ENCODE assay signal across 1 cellular context in the genomic region with DNA sequence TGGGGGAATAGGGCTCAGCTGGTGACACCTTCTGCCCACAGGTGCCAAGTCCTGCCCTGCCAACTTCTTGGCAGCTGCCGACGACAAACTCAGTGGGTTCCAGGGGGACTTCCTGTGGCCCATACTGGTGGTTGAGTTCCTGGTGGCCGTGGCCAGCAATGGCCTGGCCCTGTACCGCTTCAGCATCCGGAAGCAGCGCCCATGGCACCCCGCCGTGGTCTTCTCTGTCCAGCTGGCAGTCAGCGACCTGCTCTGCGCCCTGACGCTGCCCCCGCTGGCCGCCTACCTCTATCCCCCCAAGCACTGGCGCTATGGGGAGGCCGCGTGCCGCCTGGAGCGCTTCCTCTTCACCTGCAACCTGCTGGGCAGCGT.
TF ChIP-seq lines count a peak whose summit lies in the region.

No MANE protein-coding gene starts in this region.

TF ChIP-seq in IMR-90, 13 proteins besides CTCF, POLR2A, EP300 and RAD21 (continued from another document):
- TF ChIP-seq, protein P1, sequence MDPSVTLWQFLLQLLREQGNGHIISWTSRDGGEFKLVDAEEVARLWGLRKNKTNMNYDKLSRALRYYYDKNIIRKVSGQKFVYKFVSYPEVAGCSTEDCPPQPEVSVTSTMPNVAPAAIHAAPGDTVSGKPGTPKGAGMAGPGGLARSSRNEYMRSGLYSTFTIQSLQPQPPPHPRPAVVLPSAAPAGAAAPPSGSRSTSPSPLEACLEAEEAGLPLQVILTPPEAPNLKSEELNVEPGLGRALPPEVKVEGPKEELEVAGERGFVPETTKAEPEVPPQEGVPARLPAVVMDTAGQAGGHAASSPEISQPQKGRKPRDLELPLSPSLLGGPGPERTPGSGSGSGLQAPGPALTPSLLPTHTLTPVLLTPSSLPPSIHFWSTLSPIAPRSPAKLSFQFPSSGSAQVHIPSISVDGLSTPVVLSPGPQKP (IDR thresholded peaks at IDR 0.05; ENCODE audit: borderline replicate concordance, low read depth, low read length): no peak
- TF ChIP-seq CHD1 (IDR thresholded peaks at IDR 0.05; ENCODE audit: low read depth, low read length): no peak
- no peak for TF ChIP-seq NFE2L2 (IDR thresholded peaks at IDR 0.05; ENCODE audit: low read depth, low read length)
- TF ChIP-seq FOS (IDR thresholded peaks at IDR 0.05; ENCODE audit: low read depth, low read length): no peak
- no peak for TF ChIP-seq MXI1 (IDR thresholded peaks at IDR 0.05; ENCODE audit: borderline replicate concordance, low read depth, low read length)
- TF ChIP-seq MAZ (IDR thresholded peaks at IDR 0.05; ENCODE audit: borderline replicate concordance, low read depth, low read length): no peak
- TF ChIP-seq SMC3 (IDR thresholded peaks at IDR 0.05; ENCODE audit: low read depth, low read length): no peak
- TF ChIP-seq RCOR1 (IDR thresholded peaks at IDR 0.05; ENCODE audit: insufficient replicate concordance, low read length): no peak
- TF ChIP-seq RFX5 (IDR thresholded peaks at IDR 0.05; ENCODE audit: low read depth, low read length): no peak
